ENCODE assay signal across 10 cellular contexts in the genomic region with DNA sequence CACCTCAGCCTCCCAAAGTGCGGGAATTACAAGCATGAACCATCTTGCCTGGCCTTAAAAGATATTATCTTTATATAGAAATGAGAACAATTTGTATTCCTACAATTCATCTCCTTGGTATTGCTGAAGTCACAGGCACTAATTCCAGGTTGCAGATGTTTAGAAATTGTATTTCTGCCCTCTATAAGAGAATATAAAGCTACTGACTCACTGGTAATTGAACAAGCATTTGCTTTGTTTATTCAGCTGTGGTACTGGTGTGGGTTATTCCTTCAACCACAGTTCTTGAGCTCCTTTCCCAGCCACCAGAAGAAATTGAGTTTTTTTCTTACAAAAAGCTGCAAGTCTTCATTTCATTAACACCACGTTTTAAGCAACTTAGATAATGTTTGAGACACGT. TPM values are rescaled to one million over a fixed set of nuclear protein-coding genes. Genes with fewer than 3 reads are reported as not detected.
DNase-seq lines count a peak whose midpoint lies in the region; ATAC-seq and TF ChIP-seq lines count a peak whose summit lies in the region.
"Had no signal": no experiment of that assay in that cellular context is flagged by ENCODE, and none has a peak within 500 bp of the region (broad histone marks: within the 10 kb centered on the region; RNA-seq: fewer than 3 reads in every experiment).

No MANE protein-coding gene starts in this region.

- no peak for TF ChIP-seq EP300 in suprapubic skin (IDR thresholded peaks at IDR 0.05)

- CTCF ChIA-PET in AG04449 (lab: Yijun Ruan, JAX) (interaction anchor here (1.0 to 2.1 kb wide), 4 partner anchors 20 to 84 kb away, joined by 4 to 6 read pairs (median 5); no protein-coding TSS in a partner anchor), Calu3 (lab: Charles Lee) (no interaction called here)

- intact Hi-C loops in Calu3 (cut with micrococcal nuclease; ENCODE audit: unreplicated experiment), result no loop called here

- peaks cover 3% of the 10 kb centered on the region for H3K36me3 Mint-ChIP-seq in activated naive CD8-positive, alpha-beta T cell treated with anti-CD3 and anti-CD28 coated beads for 36 hours
- H3K36me3 Mint-ChIP-seq in Calu3 (ENCODE audit: insufficient read depth, unreplicated experiment), result no peaks in the 10 kb centered on the region

- no peaks in the 10 kb centered on the region for H3K9me3 Mint-ChIP-seq in activated naive CD8-positive, alpha-beta T cell treated with anti-CD3 and anti-CD28 coated beads for 36 hours
- no peaks in the 10 kb centered on the region for H3K9me3 Mint-ChIP-seq in Calu3 (ENCODE audit: low read depth, unreplicated experiment)

- peak; percentile 94 for DNase-seq in AG04449 (ENCODE audit: low read depth, low spot score)
- DNase-seq in EH (ENCODE audit: low read depth), result peak; percentile 93
- no peak for DNase-seq in activated naive CD8-positive, alpha-beta T cell treated with anti-CD3 and anti-CD28 coated beads for 36 hours
- DNase-seq in glomerular visceral epithelial cell (ENCODE audit: extremely low spot score), result peak; percentile 33
- no peak for DNase-seq in suprapubic skin (ENCODE audit: low spot score in 2 of 2)
- no peak for DNase-seq in SKM-1 (lab: John Stamatoyannopoulos, UW; ENCODE audit: unreplicated experiment)
- no peak for DNase-seq in Calu3
- DNase-seq: DMS153, foreskin melanocyte had no signal

- BruUV-seq in Calu3 (replicated peaks; lab: Mats Ljungman, UMichigan), result no TSS peak

- POLR2A ChIA-PET in AG04449 (lab: Yijun Ruan, JAX), result interaction anchor here (0.6 to 1.4 kb wide), 3 partner anchors 15 to 182 kb away, joined by 3 read pairs; a partner anchor contains a TSS

- no peak overlapping the region for H3K4me3 ChIP-seq in AG04449 (ENCODE audit: low read depth, low read length)
- no peak overlapping the region for H3K4me3 ChIP-seq in suprapubic skin

- H3K27me3 Mint-ChIP-seq in activated naive CD8-positive, alpha-beta T cell treated with anti-CD3 and anti-CD28 coated beads for 36 hours, result no peaks in the 10 kb centered on the region
- H3K27me3 Mint-ChIP-seq in Calu3 (ENCODE audit: unreplicated experiment), result no peaks in the 10 kb centered on the region

- H3K27ac ChIP-seq in suprapubic skin, result no peak overlapping the region

- H3K36me3 ChIP-seq in suprapubic skin, result no peaks in the 10 kb centered on the region

- peaks cover 67% of the 10 kb centered on the region for H3K4me1 Mint-ChIP-seq in activated naive CD8-positive, alpha-beta T cell treated with anti-CD3 and anti-CD28 coated beads for 36 hours
- H3K4me1 Mint-ChIP-seq in Calu3 (ENCODE audit: low read depth, unreplicated experiment), result no peaks in the 10 kb centered on the region

- ATAC-seq in GM19035 (IDR thresholded peaks at IDR 0.05; ENCODE audit: unreplicated experiment), result no peak

- TF ChIP-seq POLR2A in suprapubic skin (IDR thresholded peaks at IDR 0.05), result no peak

- peaks cover 13% of the 10 kb centered on the region for H3K4me1 ChIP-seq in suprapubic skin

- peak overlapping the region; percentile 61 for H3K4me3 Mint-ChIP-seq in activated naive CD8-positive, alpha-beta T cell treated with anti-CD3 and anti-CD28 coated beads for 36 hours
- H3K4me3 Mint-ChIP-seq in Calu3 (ENCODE audit: low read depth, unreplicated experiment), result no peak overlapping the region

- H3K27ac Mint-ChIP-seq in activated naive CD8-positive, alpha-beta T cell treated with anti-CD3 and anti-CD28 coated beads for 36 hours, result peak overlapping the region; percentile 100
- no peak overlapping the region for H3K27ac Mint-ChIP-seq in Calu3 (ENCODE audit: unreplicated experiment)

- H3K27me3 ChIP-seq in suprapubic skin, result no peaks in the 10 kb centered on the region

- TF ChIP-seq CTCF in AG04449 (IDR thresholded peaks at IDR 0.05; ENCODE audit: insufficient read depth, low read length, missing control alignments) (no peak), suprapubic skin (IDR thresholded peaks at IDR 0.05) (no peak), Calu3 (IDR thresholded peaks at IDR 0.05; ENCODE audit: unreplicated experiment) (no peak)

- WGBS in suprapubic skin, result 70% methylated on average over 3 of the region's 3 CpGs

- H3K9me3 ChIP-seq in suprapubic skin, result no peaks in the 10 kb centered on the region

RNA-seq across cellular contexts. Expression of a gene that starts 29.0 kb away (rescaled TPM):
- 10 to 100 TPM; 11.0 to 12.3 TPM for total RNA-seq in activated naive CD8-positive, alpha-beta T cell treated with anti-CD3 and anti-CD28 coated beads for 36 hours
- total RNA-seq in suprapubic skin (10 to 100 TPM; 39.1 to 47.3 (median 43.2) TPM), Calu3 (2022) (4.6 and 6.6 TPM in 2 replicates)

Comparison
In these comparisons a context has a peak if more than half of its experiments do, and no peak if none do; other contexts are left out.
1. DNase-seq: peak in AG04449 (single experiment), EH (single experiment) and glomerular visceral epithelial cell (single experiment); none in activated naive CD8-positive, alpha-beta T cell treated with anti-CD3 and anti-CD28 coated beads for 36 hours (single experiment), suprapubic skin (0 of 2), SKM-1 (single experiment) and Calu3 (single experiment).